In the genomic region with DNA sequence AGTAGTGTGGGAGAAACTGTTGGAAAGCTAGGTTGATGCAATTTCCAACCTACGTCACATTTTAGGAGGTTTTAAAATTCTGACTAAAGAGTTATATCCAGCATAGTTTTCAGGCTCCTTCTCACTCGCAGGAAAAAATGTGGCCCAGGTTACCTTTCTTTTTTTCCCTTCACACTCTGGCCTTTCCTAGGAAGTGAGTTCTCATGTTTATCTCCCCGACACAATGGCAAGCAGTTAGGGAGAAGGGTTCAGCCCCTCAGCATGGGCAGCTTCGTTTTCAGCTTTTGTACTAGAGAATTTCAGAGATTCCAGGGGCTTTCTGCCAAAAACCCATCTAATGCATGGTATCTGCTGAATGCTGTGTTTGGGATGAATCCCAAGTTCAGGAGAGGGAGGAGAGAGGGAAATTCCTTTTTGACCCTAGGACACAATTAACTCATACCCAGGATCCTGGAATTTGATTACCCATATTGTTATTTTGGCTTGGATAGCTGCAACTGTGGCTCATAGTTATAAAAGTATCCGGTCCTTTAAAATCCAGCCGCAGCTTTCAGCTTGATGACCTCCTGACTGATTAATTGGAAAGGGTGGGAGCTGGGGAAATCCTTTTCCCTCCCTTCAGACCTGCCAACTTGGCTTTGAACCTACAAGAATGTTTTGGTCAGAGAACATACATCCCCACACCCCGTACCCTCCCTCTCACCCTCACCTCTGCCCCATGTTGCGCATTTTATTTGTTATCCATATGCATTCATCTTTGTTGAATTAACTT, we compare ENCODE assay signal across 22 cellular contexts.
DNase-seq lines count a peak whose midpoint lies in the region; ATAC-seq and TF ChIP-seq lines count a peak whose summit lies in the region.
"Had no signal": no experiment of that assay in that cellular context is flagged by ENCODE, and none has a peak within 500 bp of the region (broad histone marks: within the 10 kb centered on the region; RNA-seq: fewer than 3 reads in every experiment).

No MANE protein-coding gene starts in this region.

- no peaks in the 10 kb centered on the region for H3K9me3 Mint-ChIP-seq in activated naive CD4-positive, alpha-beta T cell treated with anti-CD3 and anti-CD28 coated beads, Interleukin-2, amount 50 U/mL, for 72 hours
- H3K9me3 Mint-ChIP-seq: stimulated activated effector memory CD8-positive, alpha-beta T cell treated with anti-CD3 and anti-CD28 coated beads, Interleukin-12 subunit alpha, Interleukin-12 subunit beta, amount 100 ng/mL, for 72 hours had no signal

- peaks cover 16% of the 10 kb centered on the region for H3K4me1 ChIP-seq in hepatocyte (ENCODE audit: insufficient read depth)
- peaks cover 0 to 81% (median 68%) of the 10 kb centered on the region in 4 donors for H3K4me1 ChIP-seq in sigmoid colon
- H3K4me1 ChIP-seq: HAP-1 had no signal

- intact Hi-C loops in sigmoid colon (cut with DNase I): no loop called here

- H3K27ac ChIP-seq in coronary artery (peak overlapping the region; percentile 50 to 77), hepatocyte (peak overlapping the region; percentile 12), sigmoid colon (peak overlapping the region; percentile 42 to 90 (median 86))
- H3K27ac ChIP-seq: brain microvascular endothelial cell, ovary, tibial nerve had no signal

- WGBS in hepatocyte (ENCODE audit: low lambda C conversion rate, missing lambda C conversion rate): 55% methylated on average over 8 of the region's 8 CpGs
- WGBS in sigmoid colon, 2 donors: 77 to 84% methylated on average over 8 of the region's 8 CpGs

- no peak for ATAC-seq in activated naive CD4-positive, alpha-beta T cell treated with anti-CD3 and anti-CD28 coated beads, Interleukin-2, amount 50 U/mL, for 72 hours
- ATAC-seq in HG03039 (IDR thresholded peaks at IDR 0.05; ENCODE audit: unreplicated experiment): no peak
- ATAC-seq: stimulated activated effector memory CD8-positive, alpha-beta T cell treated with anti-CD3 and anti-CD28 coated beads, Interleukin-12 subunit alpha, Interleukin-12 subunit beta, amount 100 ng/mL, for 72 hours had no signal

- no peaks in the 10 kb centered on the region for H3K9me2 ChIP-seq in hepatocyte (replicated peaks; ENCODE audit: insufficient read depth)

- H3K36me3 Mint-ChIP-seq in activated naive CD4-positive, alpha-beta T cell treated with anti-CD3 and anti-CD28 coated beads, Interleukin-2, amount 50 U/mL, for 72 hours: no peaks in the 10 kb centered on the region
- H3K36me3 Mint-ChIP-seq: stimulated activated effector memory CD8-positive, alpha-beta T cell treated with anti-CD3 and anti-CD28 coated beads, Interleukin-12 subunit alpha, Interleukin-12 subunit beta, amount 100 ng/mL, for 72 hours had no signal

- no peaks in the 10 kb centered on the region for H3K79me2 ChIP-seq in hepatocyte

- no peak overlapping the region for H3K27ac Mint-ChIP-seq in activated naive CD4-positive, alpha-beta T cell treated with anti-CD3 and anti-CD28 coated beads, Interleukin-2, amount 50 U/mL, for 72 hours
- H3K27ac Mint-ChIP-seq: stimulated activated effector memory CD8-positive, alpha-beta T cell treated with anti-CD3 and anti-CD28 coated beads, Interleukin-12 subunit alpha, Interleukin-12 subunit beta, amount 100 ng/mL, for 72 hours had no signal

- no peaks in the 10 kb centered on the region for H4K20me1 ChIP-seq in hepatocyte (ENCODE audit: insufficient read depth, poor library complexity, severe bottlenecking)

- H3K27me3 ChIP-seq in hepatocyte (no peaks in the 10 kb centered on the region), sigmoid colon (no peaks in the 10 kb centered on the region)
- H3K27me3 ChIP-seq: brain microvascular endothelial cell, ovary, tibial nerve had no signal

- H3K9me3 ChIP-seq in hepatocyte (ENCODE audit: low read depth) (no peaks in the 10 kb centered on the region), sigmoid colon (no peaks in the 10 kb centered on the region)
- H3K9me3 ChIP-seq: HAP-1, ovary, tibial nerve had no signal

- H3K4me3 ChIP-seq in coronary artery (no peak overlapping the region), hepatocyte (no peak overlapping the region), sigmoid colon (no peak overlapping the region)
- H3K4me3 ChIP-seq: HAP-1, ovary, tibial nerve had no signal

- H2AFZ ChIP-seq in hepatocyte: no peak overlapping the region

- TF ChIP-seq CTCF in coronary artery (IDR thresholded peaks at IDR 0.05) (no peak), hepatocyte (IDR thresholded peaks at IDR 0.05; ENCODE audit: poor library complexity) (no peak), sigmoid colon (IDR thresholded peaks at IDR 0.05) (no peak)

- H3K36me3 ChIP-seq in hepatocyte (replicated peaks; ENCODE audit: insufficient read depth, low read depth) (no peaks in the 10 kb centered on the region), sigmoid colon (peaks cover 3 to 33% (median 6%) of the 10 kb centered on the region in 4 donors)
- H3K36me3 ChIP-seq: brain microvascular endothelial cell, HAP-1, ovary, tibial nerve had no signal

- no peak overlapping the region for H3K4me2 ChIP-seq in hepatocyte

- TF ChIP-seq POLR2A in sigmoid colon (IDR thresholded peaks at IDR 0.05): no peak

- no peak for TF ChIP-seq EP300 in sigmoid colon (IDR thresholded peaks at IDR 0.05)

- DNase-seq in EL (peak; percentile 8), coronary artery (ENCODE audit: low spot score) (no peak), hepatocyte (ENCODE audit: low spot score) (no peak), sigmoid colon (no peak), pons (ENCODE audit: low spot score) (no peak)
- no peak for DNase-seq in activated naive CD4-positive, alpha-beta T cell treated with anti-CD3 and anti-CD28 coated beads, Interleukin-2, amount 50 U/mL, for 72 hours (ENCODE audit: low spot score in 2 of 2)
- DNase-seq in activated naive CD4-positive, alpha-beta T cell treated with anti-CD3 and anti-CD28 coated beads, Interleukin-2, amount 50 U/mL, for 16 hours: no peak
- DNase-seq: ACHN; activated CD4-positive, alpha-beta T cell treated with anti-CD3 and anti-CD28 coated beads for 4 hours; activated CD8-positive, alpha-beta memory T cell treated with anti-CD3 and anti-CD28 coated beads, Interleukin-2, amount 50 U/mL, for 48 hours; brain microvascular endothelial cell; dermis blood vessel endothelial cell; erythroblast; Kasumi-1; kidney; NCI-H1105 treated with DMSO at 0.1 percent for 48 hours; ovary; T1000 had no signal

Comparison
In these comparisons a context has a peak if more than half of its experiments do, and no peak if none do; other contexts are left out.
1. H3K27ac ChIP-seq: peak in every context shown above with its lines; median percentile 86 in sigmoid colon; 64 in coronary artery; 12 in hepatocyte.